In genomic region chr15:92149029-92149428, GRCh38 we compare ENCODE assay signal across 13 cellular contexts.
"Had no signal": no experiment of that assay in that cellular context is flagged by ENCODE, and none has a peak within 500 bp of the region (broad histone marks: within the 10 kb centered on the region; RNA-seq: fewer than 3 reads in every experiment).

No MANE protein-coding gene starts in this region.

- ATAC-seq: foreskin keratinocyte; left colon; stimulated activated naive CD8-positive, alpha-beta T cell treated with anti-CD3 and anti-CD28 coated beads, Interleukin-15, amount 100 ng/mL, for 72 hours had no signal

- H3K4me1 ChIP-seq: foreskin keratinocyte had no signal

- DNase-seq: activated CD4-positive, alpha-beta memory T cell treated with anti-CD3 and anti-CD28 coated beads, Interleukin-2, amount 10 ng/mL, durations not matched to agents 7 days and 5 days; activated CD8-positive, alpha-beta memory T cell treated with anti-CD3 and anti-CD28 coated beads, Interleukin-2, amount 50 U/mL, for 4 hours; effector CD4-positive, alpha-beta T cell; foreskin keratinocyte; head of caudate nucleus; left colon; midbrain; naive B cell; stimulated activated CD4-positive, alpha-beta T cell treated with anti-CD3 and anti-CD28 coated beads, Interleukin-4, amount 100 ng/mL, for 4 hours; stimulated activated naive CD8-positive, alpha-beta T cell treated with anti-CD3 and anti-CD28 coated beads, Interleukin-15, amount 100 ng/mL, for 72 hours; T-helper 2 cell had no signal

- H3K27ac ChIP-seq: foreskin keratinocyte had no signal

- H3K27me3 ChIP-seq: foreskin keratinocyte had no signal

- H3K4me3 ChIP-seq: lung, skin epidermis had no signal
